ENCODE assay signal across 24 cellular contexts in the genomic region with DNA sequence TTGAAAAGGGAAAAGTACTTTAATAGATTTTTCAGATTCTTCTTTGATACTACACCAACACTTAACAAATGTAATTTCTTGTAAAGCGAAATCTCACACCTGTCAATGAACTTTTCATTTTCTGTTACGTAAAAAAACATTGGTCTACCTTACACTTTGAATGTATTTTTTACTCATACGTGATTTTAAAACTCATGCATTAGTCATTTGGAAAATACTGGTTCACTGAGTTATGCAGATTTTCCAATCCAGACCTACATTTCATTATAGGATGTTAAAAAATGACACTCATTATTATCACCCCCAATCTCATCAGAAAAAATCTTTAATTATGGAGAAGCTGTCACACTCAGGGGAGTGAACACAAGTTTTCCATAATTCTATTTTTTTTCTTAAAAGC. TPM values are rescaled to one million over a fixed set of nuclear protein-coding genes. Genes with fewer than 3 reads are reported as not detected.
A peak's percentile ranks its signal among the peaks of the same experiment; 100 is the strongest.
DNase-seq lines count a peak whose midpoint lies in the region; ATAC-seq, FAIRE-seq and TF ChIP-seq lines count a peak whose summit lies in the region.
"Had no signal": no experiment of that assay in that cellular context is flagged by ENCODE, and none has a peak within 500 bp of the region (broad histone marks: within the 10 kb centered on the region; RNA-seq: fewer than 3 reads in every experiment).

No MANE protein-coding gene starts in this region.

- ATAC-seq in GM12878: peak; percentile 20; the same call in 2 of the 3 replicates
- ATAC-seq: A549, PC-3 had no signal

- CTCF ChIA-PET in activated CD4-positive, alpha-beta memory T cell treated with anti-CD3 and anti-CD28 coated beads for 36 hours (lab: Charles Lee): interaction anchor here (0.5 to 0.9 kb wide), 3 partner anchors 14 to 75 kb away, joined by 3 to 6 read pairs (median 3); no protein-coding TSS in a partner anchor
- CTCF ChIA-PET in GM12878 (lab: Yijun Ruan, JAX): interaction anchor here (0.6 to 1.4 kb wide), 3 partner anchors 9 to 175 kb away, joined by 3 to 4 read pairs (median 3); no protein-coding TSS in a partner anchor

- BruUV-seq in GM12878 (replicated peaks; lab: Mats Ljungman, UMichigan): no TSS peak

- no peak for TF ChIP-seq POLR2A in GM12878 (IDR thresholded peaks at IDR 0.05; ENCODE audit: low read depth, low read length)

- no peaks in the 10 kb centered on the region for H4K20me1 ChIP-seq in GM12878 (ENCODE audit: control insufficient read depth, insufficient read depth)

- peaks cover 84% of the 10 kb centered on the region for H3K36me3 Mint-ChIP-seq in activated T-cell treated with anti-CD3 and anti-CD28 coated beads, Interleukin-2, amount 50 U/mL, for 24 hours (ENCODE audit: low read depth)
- peaks cover 56% of the 10 kb centered on the region for H3K36me3 Mint-ChIP-seq in activated CD4-positive, alpha-beta memory T cell treated with anti-CD3 and anti-CD28 coated beads for 36 hours
- peaks cover 12 to 46% (median 16%) of the 10 kb centered on the region in 3 donors for H3K36me3 Mint-ChIP-seq in immature natural killer cell

- no peaks in the 10 kb centered on the region for H3K27me3 ChIP-seq in GM12878 (replicated peaks in 1 of 2; ENCODE audit: control insufficient read depth in 2 of 2, insufficient read depth in 2 of 2, low read length in 1 of 2)
- H3K27me3 ChIP-seq in ascending aorta: no peaks in the 10 kb centered on the region
- H3K27me3 ChIP-seq: MG63 had no signal

- peak overlapping the region; percentile 95 for H3K27ac Mint-ChIP-seq in activated T-cell treated with anti-CD3 and anti-CD28 coated beads, Interleukin-2, amount 50 U/mL, for 24 hours
- peak overlapping the region; percentile 83 for H3K27ac Mint-ChIP-seq in activated CD4-positive, alpha-beta memory T cell treated with anti-CD3 and anti-CD28 coated beads for 36 hours
- no peak overlapping the region for H3K27ac Mint-ChIP-seq in immature natural killer cell

- intact Hi-C loops in activated CD4-positive, alpha-beta memory T cell treated with anti-CD3 and anti-CD28 coated beads for 36 hours (cut with micrococcal nuclease): loop anchor here (1.0 kb wide), 3 partner anchors 15 to 86 kb away; a partner anchor contains a TSS
- intact Hi-C loops in GM12878 (cut with micrococcal nuclease; ENCODE audit: unreplicated experiment): no loop called here
- intact Hi-C loops in ascending aorta (cut with DNase I): no loop called here

- H3K36me3 ChIP-seq in GM12878 (ENCODE audit: control insufficient read depth in 2 of 2, insufficient read depth in 2 of 2, low read length in 1 of 2): peaks cover 3 to 14% of the 10 kb centered on the region in 2 experiments
- peaks cover 41 to 46% of the 10 kb centered on the region in 2 donors for H3K36me3 ChIP-seq in ascending aorta

- H3K9me3 ChIP-seq in GM12878 (replicated peaks; ENCODE audit: control insufficient read depth, insufficient read depth, low read length) (peaks cover 8% of the 10 kb centered on the region; the same call in 2 of the 3 replicates), ascending aorta (no peaks in the 10 kb centered on the region)
- H3K9me3 ChIP-seq: A549, MG63 had no signal

- FAIRE-seq in GM19239 (lab: Jason Lieb, UNC): peak; percentile 56
- no peak for FAIRE-seq in GM12878 (lab: Jason Lieb, UNC)
- FAIRE-seq: A549 had no signal

- H3K4me1 ChIP-seq in GM12878 (ENCODE audit: control insufficient read depth, insufficient read depth, low read length) (peaks cover 29% of the 10 kb centered on the region), ascending aorta (no peaks in the 10 kb centered on the region)

- SMC1A ChIA-PET in GM12878 (lab: Charles Lee; ENCODE audit: uncharacterized antibody, unreplicated experiment): interaction anchor here (0.6 kb wide), 1 partner anchor 18 kb away, joined by 3 read pairs; no protein-coding TSS in a partner anchor

- DNase-seq in activated T-cell treated with anti-CD3 and anti-CD28 coated beads, Interleukin-2, amount 50 U/mL, for 24 hours: no peak
- DNase-seq in activated T-cell treated with anti-CD3 and anti-CD28 coated beads, Interleukin-2, amount 50 U/mL, for 48 hours: no peak
- no peak for DNase-seq in GM19239 (ENCODE audit: insufficient read length, low spot score)
- DNase-seq in activated CD4-positive, alpha-beta memory T cell treated with anti-CD3 and anti-CD28 coated beads for 36 hours: no peak
- DNase-seq in GM12878 (ENCODE audit: low read depth, low spot score): no peak
- no peak for DNase-seq in foreskin melanocyte
- no peak for DNase-seq in ascending aorta (ENCODE audit: low spot score in 2 of 2)
- no peak for DNase-seq in immature natural killer cell
- DNase-seq: Calu3; CD4-positive, alpha-beta memory T cell; GF-D8; GOT3; Kasumi-1; MG63; NCI-H1048; NCI-H1436; NCI-H2029; NCI-H345; NCI-H524 treated with DMSO at 0.1 percent for 48 hours; PC-3 had no signal

- no peaks in the 10 kb centered on the region for H3K27me3 Mint-ChIP-seq in activated T-cell treated with anti-CD3 and anti-CD28 coated beads, Interleukin-2, amount 50 U/mL, for 24 hours
- no peaks in the 10 kb centered on the region for H3K27me3 Mint-ChIP-seq in activated CD4-positive, alpha-beta memory T cell treated with anti-CD3 and anti-CD28 coated beads for 36 hours
- H3K27me3 Mint-ChIP-seq in immature natural killer cell (ENCODE audit: low read depth in 3 of 3): no peaks in the 10 kb centered on the region
- H3K27me3 Mint-ChIP-seq: CD4-positive, alpha-beta memory T cell; IgD-negative memory B cell had no signal

- POLR2A ChIA-PET in activated CD4-positive, alpha-beta memory T cell treated with anti-CD3 and anti-CD28 coated beads for 36 hours (lab: Charles Lee): interaction anchor here (1.0 to 1.2 kb wide), 2 partner anchors 14 to 86 kb away, joined by 3 to 5 read pairs; a partner anchor contains a TSS
- POLR2A ChIA-PET in GM12878 (lab: Charles Lee): no interaction called here

- no peak overlapping the region for H3K9ac ChIP-seq in GM12878 (ENCODE audit: control insufficient read depth, insufficient read depth, low read length)

- H3K4me2 ChIP-seq in GM12878 (ENCODE audit: control insufficient read depth, insufficient read depth): no peak overlapping the region; the same call in 1 of the 2 replicates
- H3K4me2 ChIP-seq: A549 had no signal

- TF ChIP-seq RAD21 in GM12878 (IDR thresholded peaks at IDR 0.05; ENCODE audit: insufficient read depth, low read depth, low read length): no peak

- H3K4me3 Mint-ChIP-seq in activated T-cell treated with anti-CD3 and anti-CD28 coated beads, Interleukin-2, amount 50 U/mL, for 24 hours: peak overlapping the region; percentile 60
- peak overlapping the region; percentile 41 for H3K4me3 Mint-ChIP-seq in activated CD4-positive, alpha-beta memory T cell treated with anti-CD3 and anti-CD28 coated beads for 36 hours
- no peak overlapping the region for H3K4me3 Mint-ChIP-seq in immature natural killer cell
- H3K4me3 Mint-ChIP-seq: CD4-positive, alpha-beta memory T cell; IgD-negative memory B cell had no signal

- H2AFZ ChIP-seq in GM12878 (ENCODE audit: control insufficient read depth, low read depth, low read length): no peak overlapping the region

- H3K4me3 ChIP-seq in GM12878 (no peak overlapping the region; the same call in 1 of the 2 replicates), ascending aorta (no peak overlapping the region)
- H3K4me3 ChIP-seq: A549, MG63 had no signal

- no peak for TF ChIP-seq EP300 in GM12878 (IDR thresholded peaks at IDR 0.05; ENCODE audit: borderline replicate concordance in 1 of 2, control insufficient read depth in 1 of 2, low read depth in 2 of 2, low read length in 2 of 2)

- H3K79me2 ChIP-seq in GM12878 (ENCODE audit: control insufficient read depth, insufficient read depth, low read length): peaks cover 3% of the 10 kb centered on the region

- H3K4me1 Mint-ChIP-seq in activated T-cell treated with anti-CD3 and anti-CD28 coated beads, Interleukin-2, amount 50 U/mL, for 24 hours (ENCODE audit: low read depth): peaks cover 66% of the 10 kb centered on the region
- H3K4me1 Mint-ChIP-seq in activated CD4-positive, alpha-beta memory T cell treated with anti-CD3 and anti-CD28 coated beads for 36 hours (ENCODE audit: low read depth): peaks cover 62% of the 10 kb centered on the region
- H3K4me1 Mint-ChIP-seq in immature natural killer cell: peaks cover 3 to 17% of the 10 kb centered on the region in 2 donors

- H3K27ac ChIP-seq in GM12878 (ENCODE audit: control insufficient read depth, insufficient read depth): no peak overlapping the region; the same call in 1 of the 2 replicates
- no peak overlapping the region for H3K27ac ChIP-seq in ascending aorta
- H3K27ac ChIP-seq: A549, RWPE1 had no signal

- H3K9me3 Mint-ChIP-seq in activated T-cell treated with anti-CD3 and anti-CD28 coated beads, Interleukin-2, amount 50 U/mL, for 24 hours: no peaks in the 10 kb centered on the region
- no peaks in the 10 kb centered on the region for H3K9me3 Mint-ChIP-seq in activated CD4-positive, alpha-beta memory T cell treated with anti-CD3 and anti-CD28 coated beads for 36 hours
- no peaks in the 10 kb centered on the region for H3K9me3 Mint-ChIP-seq in immature natural killer cell
- H3K9me3 Mint-ChIP-seq: CD4-positive, alpha-beta memory T cell; IgD-negative memory B cell had no signal

- 35% methylated on average over 3 of the region's 3 CpGs for WGBS in GM12878 (ENCODE audit: insufficient coverage, insufficient replicate concordance, low lambda C conversion rate, missing lambda C conversion rate)

- RAD21 ChIA-PET in GM12878 (lab: Charles Lee; ENCODE audit: unreplicated experiment): interaction anchor here (1.3 kb wide), 1 partner anchor 82 kb away, joined by 3 read pairs; no protein-coding TSS in a partner anchor

- in situ Hi-C loops in GM12878 (cut with MboI): no loop called here

- TF ChIP-seq CTCF in GM12878 (IDR thresholded peaks at IDR 0.05 in 2 of 3, conservative IDR thresholded peaks at IDR 0.05 in 1 of 3; ENCODE audit: control insufficient read depth in 2 of 3, extremely low read depth in 1 of 3, insufficient read depth in 1 of 3, low read depth in 3 of 3, low read length in 3 of 3) (no peak), ascending aorta (IDR thresholded peaks at IDR 0.05) (no peak)

RNA-seq across cellular contexts. Expression of a gene that starts 14.7 kb away (rescaled TPM):
- total RNA-seq in activated CD4-positive, alpha-beta memory T cell treated with anti-CD3 and anti-CD28 coated beads for 36 hours: 10 to 100 TPM; 52.6 to 57.8 TPM
- total RNA-seq in GM12878 (2013; cell fraction: nucleolus; rRNA removed): 234 and 254 TPM in 2 replicates
- 34.5 and 36.6 TPM in 2 replicates for total RNA-seq in GM12878 (2014; rRNA removed)
- 27.5 and 32.8 TPM in 2 replicates for total RNA-seq in GM12878 (2014; rRNA removed; fragmentation: Illumina TruSeq; extraction: Trizol)
- total RNA-seq in GM12878 (2021): 46.4 and 50.0 TPM in 2 replicates
- polyA plus RNA-seq in GM12878 (2011; ENCODE audit: low read depth): 38.8 TPM
- 40.9 TPM in 2 replicates for polyA plus RNA-seq in GM12878 (2011; rRNA removed)
- polyA plus RNA-seq in GM12878 (2011; cell fraction: cytosol; rRNA removed): 34.0 and 36.4 TPM in 2 replicates
- polyA plus RNA-seq in GM12878 (2011; cell fraction: nucleus; rRNA removed): 156 and 194 TPM in 2 replicates
- 41.4 and 42.8 TPM in 2 replicates for polyA plus RNA-seq in GM12878 (2012)
- polyA plus RNA-seq in GM12878 (2014; fragmentation: Illumina TruSeq; extraction: Trizol): 47.6 and 48.2 TPM in 2 replicates
- 1 to 10 TPM; 4.9 to 6.9 TPM for polyA plus RNA-seq in GM12878 (2014; fragmentation: Nextera tagmentation; extraction: Ambion mirVana)
- polyA plus RNA-seq in GM12878 (2014; rRNA removed): 42.0 and 46.3 TPM in 2 replicates
- polyA plus RNA-seq in GM12878 (2016; fragmentation: Nextera tagmentation; extraction: Ambion mirVana): 10 to 100 TPM; 31.9 to 37.9 TPM
- 44.8 and 46.0 TPM in 2 replicates for polyA minus RNA-seq in GM12878 (2011; rRNA and poly(A)+ RNA removed)
- 12.2 and 17.0 TPM in 2 replicates for polyA minus RNA-seq in GM12878 (2011; cell fraction: cytosol; rRNA and poly(A)+ RNA removed)
- 78.0 and 105 TPM in 2 replicates for polyA minus RNA-seq in GM12878 (2011; cell fraction: nucleus; rRNA and poly(A)+ RNA removed)
- 91.9 TPM for total RNA-seq in ascending aorta
- polyA plus RNA-seq in immature natural killer cell: 10 to 100 TPM; 17.0 to 44.9 (median 18.3) TPM

RNA-seq across cellular contexts. Expression of a gene that starts 36.9 kb away (rescaled TPM):
- total RNA-seq in activated CD4-positive, alpha-beta memory T cell treated with anti-CD3 and anti-CD28 coated beads for 36 hours: not detected
- not detected in 2 replicates for total RNA-seq in GM12878 (2013; cell fraction: nucleolus; rRNA removed)
- total RNA-seq in GM12878 (2014; rRNA removed) (not detected in 2 replicates), GM12878 (2014; rRNA removed; fragmentation: Illumina TruSeq; extraction: Trizol) (not detected in 2 replicates), GM12878 (2021) (0.05 TPM in 1 of 2 replicates, not detected in the other), ascending aorta (not detected)
- not detected for polyA plus RNA-seq in GM12878 (2011; ENCODE audit: low read depth)
- polyA plus RNA-seq in GM12878 (2011; rRNA removed) (not detected in 2 replicates), GM12878 (2014; fragmentation: Illumina TruSeq; extraction: Trizol) (not detected in 2 replicates), GM12878 (2014; fragmentation: Nextera tagmentation; extraction: Ambion mirVana) (not detected), GM12878 (2014; rRNA removed) (not detected in 2 replicates), GM12878 (2016; fragmentation: Nextera tagmentation; extraction: Ambion mirVana) (not detected), immature natural killer cell (not detected)
- polyA plus RNA-seq in GM12878 (2011; cell fraction: cytosol; rRNA removed): not detected in 2 replicates
- polyA plus RNA-seq in GM12878 (2011; cell fraction: nucleus; rRNA removed): not detected in 2 replicates
- polyA plus RNA-seq in GM12878 (2012): not detected in 2 replicates
- not detected in 2 replicates for polyA minus RNA-seq in GM12878 (2011; rRNA and poly(A)+ RNA removed)
- polyA minus RNA-seq in GM12878 (2011; cell fraction: cytosol; rRNA and poly(A)+ RNA removed): not detected in 2 replicates
- polyA minus RNA-seq in GM12878 (2011; cell fraction: nucleus; rRNA and poly(A)+ RNA removed): not detected in 2 replicates
- total RNA-seq: CD4-positive, alpha-beta memory T cell had no signal
- polyA plus RNA-seq: A549; BJ; CD4-positive, alpha-beta memory T cell; IgD-negative memory B cell had no signal

Comparison
In these comparisons a context has a peak if more than half of its experiments do, and no peak if none do; other contexts are left out.
1. H3K27ac Mint-ChIP-seq: peak in activated T-cell treated with anti-CD3 and anti-CD28 coated beads, Interleukin-2, amount 50 U/mL, for 24 hours (single experiment) and activated CD4-positive, alpha-beta memory T cell treated with anti-CD3 and anti-CD28 coated beads for 36 hours (single experiment); none in immature natural killer cell (0 of 6).
2. H3K4me3 Mint-ChIP-seq: peak in activated T-cell treated with anti-CD3 and anti-CD28 coated beads, Interleukin-2, amount 50 U/mL, for 24 hours (single experiment) and activated CD4-positive, alpha-beta memory T cell treated with anti-CD3 and anti-CD28 coated beads for 36 hours (single experiment); none in immature natural killer cell (0 of 5).